29 cellular contexts compared by ENCODE assay signal in genomic region chr1:218514694-218515093, GRCh38.
"Had no signal": no experiment of that assay in that cellular context is flagged by ENCODE, and none has a peak within 500 bp of the region (broad histone marks: within the 10 kb centered on the region; RNA-seq: fewer than 3 reads in every experiment).

No MANE protein-coding gene starts in this region.

- H2AFZ ChIP-seq: neural progenitor cell had no signal

- ATAC-seq: esophagus mucosa; left lung; mucosa of descending colon; right cardiac atrium; stimulated activated memory B cell treated with anti-CD40 and anti-IgM and Interleukin-4, amounts not matched to agents 10 μg/mL and 1 μg/mL and 100 μg/mL, for 72 hours; stimulated activated naive CD8-positive, alpha-beta T cell treated with anti-CD3 and anti-CD28 coated beads, Interleukin-15, Interleukin-2, amounts not matched to agents 100 U/mL and 50 U/mL, for 24 hours had no signal

- H3K9me3 Mint-ChIP-seq: stimulated activated memory B cell treated with anti-CD40 and anti-IgM and Interleukin-4, amounts not matched to agents 10 μg/mL and 1 μg/mL and 100 μg/mL, for 72 hours had no signal

- H3K4me1 Mint-ChIP-seq: immature natural killer cell, neural progenitor cell had no signal

- H3K36me3 Mint-ChIP-seq: immature natural killer cell; mesothelial cell of epicardium; naive B cell; neural progenitor cell; stimulated activated memory B cell treated with anti-CD40 and anti-IgM and Interleukin-4, amounts not matched to agents 10 μg/mL and 1 μg/mL and 100 μg/mL, for 72 hours; type B pancreatic cell had no signal

- H3K9me3 ChIP-seq: left lung, mucosa of descending colon, prostate gland, sigmoid colon, spleen, testis, tibial artery had no signal

- FAIRE-seq: colon had no signal

- H3K27ac ChIP-seq: dorsolateral prefrontal cortex, epithelial cell of prostate, left lung, neural progenitor cell, prostate gland, sigmoid colon, skin epidermis, spleen, testis, tibial artery had no signal

- H3K4me3 Mint-ChIP-seq: endodermal cell; immature natural killer cell; mesothelial cell of epicardium; naive B cell; nephron; neural progenitor cell; stimulated activated memory B cell treated with anti-CD40 and anti-IgM and Interleukin-4, amounts not matched to agents 10 μg/mL and 1 μg/mL and 100 μg/mL, for 72 hours; type B pancreatic cell had no signal

- DNase-seq: dorsolateral prefrontal cortex; effector CD4-positive, alpha-beta T cell; endodermal cell; glutamatergic neuron; hypothalamus; immature natural killer cell; islet precursor cell; left lung; mesenchymal stem cell; mucosa of descending colon; naive B cell; right cardiac atrium; sigmoid colon; spleen; stimulated activated CD4-positive, alpha-beta T cell treated with anti-CD3 and anti-CD28 coated beads, Interleukin-4, amount 100 ng/mL, for 4 hours; stimulated activated naive CD8-positive, alpha-beta T cell treated with anti-CD3 and anti-CD28 coated beads, Interleukin-15, Interleukin-2, amounts not matched to agents 100 U/mL and 50 U/mL, for 24 hours; substantia nigra; testis; tibial artery had no signal

- H3K4me2 ChIP-seq: neural progenitor cell had no signal

- H3K9ac ChIP-seq: neural progenitor cell had no signal

- H3K27me3 ChIP-seq: left lung, neural progenitor cell, sigmoid colon, spleen, testis, tibial artery had no signal

- H3K4me3 ChIP-seq: dorsolateral prefrontal cortex, left lung, mucosa of descending colon, neural progenitor cell, prostate gland, sigmoid colon, skin epidermis, spleen, testis, tibial artery had no signal

- H3K4me1 ChIP-seq: left lung, prostate gland, sigmoid colon, spleen, testis, tibial artery had no signal

- H3K36me3 ChIP-seq: left lung, neural progenitor cell, prostate gland, sigmoid colon, spleen, tibial artery had no signal

- H3K27ac Mint-ChIP-seq: endodermal cell; immature natural killer cell; mesothelial cell of epicardium; nephron; neural progenitor cell; stimulated activated memory B cell treated with anti-CD40 and anti-IgM and Interleukin-4, amounts not matched to agents 10 μg/mL and 1 μg/mL and 100 μg/mL, for 72 hours; type B pancreatic cell had no signal

- H3K27me3 Mint-ChIP-seq: stimulated activated memory B cell treated with anti-CD40 and anti-IgM and Interleukin-4, amounts not matched to agents 10 μg/mL and 1 μg/mL and 100 μg/mL, for 72 hours had no signal
